Comparison of ENCODE assay signal across 9 cellular contexts in the genomic region with DNA sequence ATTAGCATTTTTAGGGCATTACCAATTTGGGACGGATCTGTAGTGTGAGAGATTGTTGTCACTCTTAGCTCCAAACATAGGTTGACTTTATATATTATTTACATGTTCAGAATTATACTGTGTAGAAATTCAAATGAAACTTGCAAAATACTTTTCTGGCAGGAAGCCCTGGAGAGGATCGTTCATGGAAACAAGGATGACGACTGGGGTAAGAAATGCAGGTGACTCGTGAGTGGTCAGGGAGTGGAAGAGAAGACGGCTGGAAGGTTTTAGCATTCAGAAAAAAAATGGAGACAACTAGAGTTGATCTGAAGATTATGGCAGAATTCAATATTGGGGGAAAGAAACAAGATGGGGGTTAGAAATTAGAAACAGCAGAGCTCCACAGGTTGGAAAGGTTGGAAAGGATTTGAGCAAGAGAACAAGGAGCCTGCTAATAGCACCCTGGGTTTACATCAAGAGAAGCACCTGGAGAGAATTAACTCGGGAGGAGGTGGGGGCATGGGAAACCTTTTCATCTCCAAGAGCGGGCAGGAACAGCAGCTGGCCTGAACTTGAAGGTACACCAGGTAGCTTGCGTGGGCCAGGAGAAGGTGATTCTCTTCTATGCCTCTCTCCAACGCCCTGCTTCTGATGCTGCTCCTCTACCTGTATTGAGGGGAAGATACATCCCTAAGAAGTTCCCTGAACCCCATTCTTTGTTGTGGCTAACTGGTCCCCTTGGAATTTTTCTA. TPM values are rescaled to one million over a fixed set of nuclear protein-coding genes. Genes with fewer than 3 reads are reported as not detected.
DNase-seq lines count a peak whose midpoint lies in the region; ATAC-seq and TF ChIP-seq lines count a peak whose summit lies in the region.
"Had no signal": no experiment of that assay in that cellular context is flagged by ENCODE, and none has a peak within 500 bp of the region (broad histone marks: within the 10 kb centered on the region; RNA-seq: fewer than 3 reads in every experiment).

No MANE protein-coding gene starts in this region.

- intact Hi-C loops in esophagus squamous epithelium (cut with DNase I) (loop anchor here (5.0 kb wide), 1 partner anchor 478 kb away; no protein-coding TSS in a partner anchor), psoas muscle (cut with DNase I) (loop anchor here (2.0 to 10.0 kb wide), 7 partner anchors 99 to 745 kb away; a partner anchor contains a TSS)

- H3K4me1 ChIP-seq in SJCRH30 (peaks cover 27% of the 10 kb centered on the region), esophagus squamous epithelium (peaks cover 20 to 84% (median 62%) of the 10 kb centered on the region in 3 donors), psoas muscle (peaks cover 65% of the 10 kb centered on the region)

- peak overlapping the region; percentile 25 for H3K27ac ChIP-seq in SJCRH30
- H3K27ac ChIP-seq in esophagus squamous epithelium: peak overlapping the region; percentile 78 to 95 (median 94)
- H3K27ac ChIP-seq in psoas muscle: peak overlapping the region; percentile 87
- H3K27ac ChIP-seq: SK-N-MC had no signal

- H3K27me3 ChIP-seq in SJCRH30 (no peaks in the 10 kb centered on the region), esophagus squamous epithelium (no peaks in the 10 kb centered on the region), psoas muscle (ENCODE audit: insufficient read depth in 3 of 3, low read length in 2 of 3) (no peaks in the 10 kb centered on the region)

- ATAC-seq in psoas muscle (no peak), GM21390 (IDR thresholded peaks at IDR 0.05; ENCODE audit: unreplicated experiment) (no peak), HG03457 (IDR thresholded peaks at IDR 0.05; ENCODE audit: unreplicated experiment) (no peak), HG03565 (IDR thresholded peaks at IDR 0.05; ENCODE audit: unreplicated experiment) (no peak)

- DNase-seq in GM03348 (ENCODE audit: low spot score): peak; percentile 54
- no peak for DNase-seq in SJCRH30
- no peak for DNase-seq in esophagus squamous epithelium (lab: John Stamatoyannopoulos, UW)
- DNase-seq in psoas muscle: no peak
- no peak for DNase-seq in NCI-H1436 (lab: John Stamatoyannopoulos, UW)

- WGBS in esophagus squamous epithelium, 2 donors: 33 to 38% methylated on average over 9 of the region's 9 CpGs
- 72 to 82% (median 76%) methylated on average over 9 of the region's 9 CpGs for WGBS in psoas muscle, 3 donors

- H3K9me3 ChIP-seq in SJCRH30 (replicated peaks) (no peaks in the 10 kb centered on the region), esophagus squamous epithelium (no peaks in the 10 kb centered on the region), psoas muscle (no peaks in the 10 kb centered on the region)

- TF ChIP-seq CTCF in esophagus squamous epithelium (IDR thresholded peaks at IDR 0.05) (no peak), psoas muscle (IDR thresholded peaks at IDR 0.05) (no peak)

- H3K36me3 ChIP-seq in SJCRH30 (no peaks in the 10 kb centered on the region), esophagus squamous epithelium (no peaks in the 10 kb centered on the region), psoas muscle (ENCODE audit: insufficient read depth in 1 of 2, low read depth in 1 of 2) (no peaks in the 10 kb centered on the region)

- peak overlapping the region; percentile 15 for H3K4me3 ChIP-seq in SJCRH30
- peak overlapping the region in 2 of 4 donors; percentile 34 to 58 for H3K4me3 ChIP-seq in esophagus squamous epithelium
- peak overlapping the region; percentile 30 for H3K4me3 ChIP-seq in psoas muscle

- TF ChIP-seq POLR2A in esophagus squamous epithelium (IDR thresholded peaks at IDR 0.05): no peak

RNA-seq across cellular contexts. Expression of a gene that starts 37.0 kb away (rescaled TPM):
- 17.7 and 21.4 TPM in 2 replicates for total RNA-seq in SJCRH30 (2014; rRNA removed; shearing (Covaris generic))
- total RNA-seq in esophagus squamous epithelium (10 to 100 TPM in 3 of 4 donors, 1 to 10 TPM in 1; 5.3 to 37.8 (median 14.2) TPM), psoas muscle (100 to 1,000 TPM; 131 to 888 (median 651) TPM)
- 1,000 to 10,000 TPM; 1,121 to 3,024 (median 1,342) TPM for polyA plus RNA-seq in psoas muscle

Comparison
In these comparisons a context has a peak if more than half of its experiments do, and no peak if none do; other contexts are left out.
1. H3K27ac ChIP-seq: peak in every context shown above with its lines; median percentile 94 in esophagus squamous epithelium; 87 in psoas muscle; 25 in SJCRH30.